Comparison of ENCODE assay signal across 13 cellular contexts in the genomic region with DNA sequence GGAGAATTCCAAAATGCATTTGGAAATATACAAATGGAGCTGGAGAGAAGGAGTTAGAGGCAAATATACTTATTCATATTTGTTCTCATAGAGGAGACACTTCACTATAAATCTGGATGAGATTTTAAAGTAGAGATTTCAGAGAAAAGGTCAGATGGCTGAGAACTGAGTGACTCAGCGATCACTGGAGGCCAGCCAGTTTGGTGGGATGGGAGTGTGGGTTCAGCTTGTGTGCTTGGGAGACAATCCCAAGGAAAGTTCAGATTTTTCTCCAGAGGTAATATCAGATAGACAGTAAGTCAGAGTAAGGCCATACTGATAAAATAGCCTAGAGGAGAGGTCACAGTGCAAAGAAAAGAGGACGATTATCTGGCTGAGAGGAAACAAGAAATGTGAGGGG.
A peak's percentile ranks its signal among the peaks of the same experiment; 100 is the strongest.
DNase-seq lines count a peak whose midpoint lies in the region; ATAC-seq and TF ChIP-seq lines count a peak whose summit lies in the region.
"Had no signal": no experiment of that assay in that cellular context is flagged by ENCODE, and none has a peak within 500 bp of the region (broad histone marks: within the 10 kb centered on the region; RNA-seq: fewer than 3 reads in every experiment).

No MANE protein-coding gene starts in this region.

- H4K20me1 ChIP-seq in HCT116 (ENCODE audit: insufficient read depth) = no peaks in the 10 kb centered on the region
- H4K20me1 ChIP-seq in hepatocyte (ENCODE audit: insufficient read depth, poor library complexity, severe bottlenecking) = no peaks in the 10 kb centered on the region

- H3K4me1 ChIP-seq in HCT116 (ENCODE audit: control insufficient read depth in 1 of 2, insufficient read depth in 2 of 2, low read length in 2 of 2) (peaks cover 0 to 13% of the 10 kb centered on the region in 2 experiments; a peak in 2 of 4 replicates), left ventricle myocardium inferior (peaks cover 55% of the 10 kb centered on the region), hepatocyte (ENCODE audit: insufficient read depth) (no peaks in the 10 kb centered on the region)
- H3K4me1 ChIP-seq: prostate gland had no signal

- TF ChIP-seq RAD21 in HCT116 (IDR thresholded peaks at IDR 0.05; ENCODE audit: low read depth) = no peak

- no peaks in the 10 kb centered on the region for H3K9me3 ChIP-seq in HCT116 (ENCODE audit: control insufficient read depth in 1 of 2, insufficient read depth in 1 of 2, low read depth in 1 of 2, low read length in 2 of 2)
- H3K9me3 ChIP-seq in left ventricle myocardium inferior (replicated peaks) = peaks cover 6% of the 10 kb centered on the region
- H3K9me3 ChIP-seq in hepatocyte (ENCODE audit: low read depth) = no peaks in the 10 kb centered on the region
- H3K9me3 ChIP-seq: prostate gland had no signal

- H3K4me3 Mint-ChIP-seq in activated CD4-positive, alpha-beta memory T cell treated with anti-CD3 and anti-CD28 coated beads for 36 hours = no peak overlapping the region
- H3K4me3 Mint-ChIP-seq: brain had no signal

- POLR2A ChIA-PET in HCT116 (lab: Charles Lee) = no interaction called here
- POLR2A ChIA-PET in activated CD4-positive, alpha-beta memory T cell treated with anti-CD3 and anti-CD28 coated beads for 36 hours (lab: Charles Lee) = no interaction called here

- H3K27ac Mint-ChIP-seq in activated CD4-positive, alpha-beta memory T cell treated with anti-CD3 and anti-CD28 coated beads for 36 hours = no peak overlapping the region
- H3K27ac Mint-ChIP-seq: brain had no signal

- no peaks in the 10 kb centered on the region for H3K27me3 Mint-ChIP-seq in activated CD4-positive, alpha-beta memory T cell treated with anti-CD3 and anti-CD28 coated beads for 36 hours
- H3K27me3 Mint-ChIP-seq: brain had no signal

- 68% methylated on average over 2 of the region's 2 CpGs for WGBS in hepatocyte (ENCODE audit: low lambda C conversion rate, missing lambda C conversion rate)

- H3K36me3 ChIP-seq in HCT116 (ENCODE audit: control insufficient read depth in 1 of 2, insufficient read depth in 2 of 2, low read length in 2 of 2) (no peaks in the 10 kb centered on the region), left ventricle myocardium inferior (no peaks in the 10 kb centered on the region), hepatocyte (replicated peaks; ENCODE audit: insufficient read depth, low read depth) (no peaks in the 10 kb centered on the region)
- H3K36me3 ChIP-seq: prostate gland had no signal

- no peak for ATAC-seq in HCT116

- peaks cover 38% of the 10 kb centered on the region for H3K36me3 Mint-ChIP-seq in activated CD4-positive, alpha-beta memory T cell treated with anti-CD3 and anti-CD28 coated beads for 36 hours

- BruUV-seq in HCT116 (replicated peaks; lab: Mats Ljungman, UMichigan) = no TSS peak

- H3K9me2 ChIP-seq in HCT116 (ENCODE audit: insufficient read depth) = no peaks in the 10 kb centered on the region
- H3K9me2 ChIP-seq in hepatocyte (replicated peaks; ENCODE audit: insufficient read depth) = no peaks in the 10 kb centered on the region

- CTCF ChIA-PET in HCT116 (lab: Charles Lee) = no interaction called here
- CTCF ChIA-PET in activated CD4-positive, alpha-beta memory T cell treated with anti-CD3 and anti-CD28 coated beads for 36 hours (lab: Charles Lee) = no interaction called here

- H2AFZ ChIP-seq in HCT116 (ENCODE audit: low read depth, low read length, poor library complexity, severe bottlenecking) = peak overlapping the region; percentile 19
- no peak overlapping the region for H2AFZ ChIP-seq in hepatocyte

- H3K27me3 ChIP-seq in HCT116 (ENCODE audit: insufficient read depth, low read length) (no peaks in the 10 kb centered on the region), left ventricle myocardium inferior (ENCODE audit: low read depth) (no peaks in the 10 kb centered on the region), hepatocyte (no peaks in the 10 kb centered on the region)
- H3K27me3 ChIP-seq: SJCRH30 had no signal

- H3K4me1 Mint-ChIP-seq in activated CD4-positive, alpha-beta memory T cell treated with anti-CD3 and anti-CD28 coated beads for 36 hours (ENCODE audit: low read depth) = peaks cover 44% of the 10 kb centered on the region
- H3K4me1 Mint-ChIP-seq: brain had no signal

- no peak for DNase-seq in HCT116 (ENCODE audit: low read depth, low spot score)
- peak; percentile 81 for DNase-seq in astrocyte of the hippocampus (ENCODE audit: low read depth, low spot score)
- peak; percentile 74 for DNase-seq in left ventricle myocardium inferior
- peak; percentile 31 for DNase-seq in smooth muscle cell of the brain vasculature (ENCODE audit: low read depth, low spot score)
- DNase-seq in globus pallidus (ENCODE audit: low spot score) = no peak
- DNase-seq in NCI-H146 (lab: John Stamatoyannopoulos, UW) = no peak
- DNase-seq in hepatocyte (ENCODE audit: low spot score) = no peak
- no peak for DNase-seq in activated CD4-positive, alpha-beta memory T cell treated with anti-CD3 and anti-CD28 coated beads for 36 hours
- DNase-seq: GF-D8, NCI-H2171 treated with DMSO at 0.1 percent for 48 hours had no signal

- intact Hi-C loops in HCT116 (cut with micrococcal nuclease) (no loop called here), left ventricle myocardium inferior (cut with micrococcal nuclease) (no loop called here)
- intact Hi-C loops in activated CD4-positive, alpha-beta memory T cell treated with anti-CD3 and anti-CD28 coated beads for 36 hours (cut with micrococcal nuclease) = no loop called here

- H3K4me2 ChIP-seq in HCT116 (ENCODE audit: low read length) = peak overlapping the region; percentile 32
- H3K4me2 ChIP-seq in hepatocyte = no peak overlapping the region

- RAD21 ChIA-PET in HCT116 (lab: Charles Lee; ENCODE audit: low non-redundant PET in 1 of 2, low total read pairs in 2 of 2, uncharacterized antibody in 2 of 2, unreplicated experiment in 2 of 2) = no interaction called here

- H3K79me2 ChIP-seq in HCT116 (ENCODE audit: insufficient read depth, low read length) (no peaks in the 10 kb centered on the region), hepatocyte (no peaks in the 10 kb centered on the region)

- H3K9ac ChIP-seq in HCT116 (ENCODE audit: low read length) = no peak overlapping the region

- H3K9me3 Mint-ChIP-seq in activated CD4-positive, alpha-beta memory T cell treated with anti-CD3 and anti-CD28 coated beads for 36 hours = peaks cover 9% of the 10 kb centered on the region

- TF ChIP-seq CTCF in HCT116 (IDR thresholded peaks at IDR 0.05 in 2 of 3, conservative IDR thresholded peaks at IDR 0.05 in 1 of 3; ENCODE audit: borderline replicate concordance in 1 of 3, insufficient read depth in 1 of 3, low read depth in 2 of 3, low read length in 2 of 3) (no peak), left ventricle myocardium inferior (IDR thresholded peaks at IDR 0.05; ENCODE audit: borderline replicate concordance) (no peak), hepatocyte (IDR thresholded peaks at IDR 0.05; ENCODE audit: poor library complexity) (no peak)

- H3K27ac ChIP-seq in HCT116 (ENCODE audit: low read depth, low read length) (no peak overlapping the region), left ventricle myocardium inferior (replicated peaks) (peak overlapping the region; percentile 80), hepatocyte (no peak overlapping the region)
- H3K27ac ChIP-seq: prostate gland, SJCRH30 had no signal

- no peak for TF ChIP-seq POLR2A in HCT116 (IDR thresholded peaks at IDR 0.05; ENCODE audit: borderline replicate concordance, extremely low read depth, insufficient read depth, insufficient read length)

- H3K4me3 ChIP-seq in HCT116 (replicated peaks in 1 of 2; ENCODE audit: low read depth in 1 of 2, low read length in 2 of 2) (no peak overlapping the region), left ventricle myocardium inferior (peak overlapping the region; percentile 2), hepatocyte (no peak overlapping the region)
- H3K4me3 ChIP-seq: prostate gland, SJCRH30 had no signal

TF ChIP-seq in HCT116, 20 proteins besides CTCF, POLR2A, EP300 and RAD21:
- TF ChIP-seq FOSL1 (IDR thresholded peaks at IDR 0.05; ENCODE audit: low read depth) (0 out of 2 replicates have a peak, but pooled peaks have one; percentile 25), JUND (IDR thresholded peaks at IDR 0.05) (0 out of 2 replicates have a peak, but pooled peaks have one; percentile 16), SP1 (IDR thresholded peaks at IDR 0.05; ENCODE audit: low read depth) (no peak)
TF ChIP-seq in HCT116: peak in this region for 2.

Comparison
In these comparisons a context has a peak if more than half of its experiments do, and no peak if none do; other contexts are left out.
1. DNase-seq: peak in astrocyte of the hippocampus (single experiment), left ventricle myocardium inferior (single experiment) and smooth muscle cell of the brain vasculature (single experiment); none in HCT116 (single experiment), globus pallidus (single experiment), NCI-H146 (single experiment), hepatocyte (single experiment) and activated CD4-positive, alpha-beta memory T cell treated with anti-CD3 and anti-CD28 coated beads for 36 hours (single experiment).